Comparison of ENCODE assay signal across 24 cellular contexts in genomic region chr15:71155534-71155933, GRCh38. TPM values are rescaled to one million over a fixed set of nuclear protein-coding genes. Genes with fewer than 3 reads are reported as not detected.
DNase-seq lines count a peak whose midpoint lies in the region; ATAC-seq and TF ChIP-seq lines count a peak whose summit lies in the region.
"Had no signal": no experiment of that assay in that cellular context is flagged by ENCODE, and none has a peak within 500 bp of the region (broad histone marks: within the 10 kb centered on the region; RNA-seq: fewer than 3 reads in every experiment).

No MANE protein-coding gene starts in this region.

- TF ChIP-seq POLR2A in heart left ventricle (IDR thresholded peaks at IDR 0.05) (no peak), esophagus muscularis mucosa (IDR thresholded peaks at IDR 0.05; ENCODE audit: low read depth) (no peak)

- H3K27me3 ChIP-seq in heart left ventricle, result no peaks in the 10 kb centered on the region
- no peaks in the 10 kb centered on the region for H3K27me3 ChIP-seq in right atrium auricular region
- no peaks in the 10 kb centered on the region for H3K27me3 ChIP-seq in esophagus muscularis mucosa
- no peaks in the 10 kb centered on the region for H3K27me3 ChIP-seq in effector memory CD4-positive, alpha-beta T cell (replicated peaks; ENCODE audit: control insufficient read depth, insufficient read depth, low read length, poor library complexity, severe bottlenecking)
- H3K27me3 ChIP-seq: BE2C; BLaER1 treated with 17β-estradiol and CSF1 and Interleukin-3, amounts not matched to agents 10 nM and 100 nM had no signal

- ATAC-seq in heart left ventricle, result no peak
- no peak for ATAC-seq in left cardiac atrium
- no peak for ATAC-seq in Right ventricle myocardium inferior

- peaks cover 0 to 6% (median 0%) of the 10 kb centered on the region in 9 donors for H3K36me3 ChIP-seq in heart left ventricle
- H3K36me3 ChIP-seq in right atrium auricular region, result no peaks in the 10 kb centered on the region
- no peaks in the 10 kb centered on the region for H3K36me3 ChIP-seq in esophagus muscularis mucosa
- H3K36me3 ChIP-seq in effector memory CD4-positive, alpha-beta T cell (ENCODE audit: control insufficient read depth, insufficient read depth, low read length), result no peaks in the 10 kb centered on the region
- H3K36me3 ChIP-seq: BE2C; BLaER1 treated with 17β-estradiol and CSF1 and Interleukin-3, amounts not matched to agents 10 nM and 100 nM had no signal

- intact Hi-C loops in heart left ventricle (cut with DNase I) (loop anchor here in 1 of 10 donors (5.0 kb wide), 1 partner anchor 42 kb away; no protein-coding TSS in a partner anchor), left cardiac atrium (cut with DNase I) (no loop called here), Right ventricle myocardium inferior (cut with DNase I) (no loop called here), esophagus muscularis mucosa (cut with DNase I) (no loop called here)

- H3K4me1 ChIP-seq in heart left ventricle (peaks cover 0 to 44% (median 11%) of the 10 kb centered on the region in 12 donors), right atrium auricular region (peaks cover 0 to 33% of the 10 kb centered on the region in 2 donors), esophagus muscularis mucosa (peaks cover 3 to 12% (median 9%) of the 10 kb centered on the region in 4 donors)
- H3K4me1 ChIP-seq in effector memory CD4-positive, alpha-beta T cell (ENCODE audit: control insufficient read depth, insufficient read depth, low read length, poor library complexity, severe bottlenecking), result no peaks in the 10 kb centered on the region
- H3K4me1 ChIP-seq: BE2C; BLaER1 treated with 17β-estradiol and CSF1 and Interleukin-3, amounts not matched to agents 10 nM and 100 nM had no signal

- DNase-seq in heart left ventricle (no peak), left cardiac atrium (no peak), right atrium auricular region (ENCODE audit: low spot score) (no peak), Right ventricle myocardium inferior (ENCODE audit: missing footprints) (no peak), esophagus muscularis mucosa (ENCODE audit: extremely low spot score) (peak; percentile 75), SKM-1 treated with dmso at 0.1 percent for 144 hours (lab: John Stamatoyannopoulos, UW; ENCODE audit: unreplicated experiment) (no peak)
- no peak for DNase-seq in effector memory CD4-positive, alpha-beta T cell
- DNase-seq: 8988T; ACHN; AML-193; BE2C; Calu3; CD4-positive, alpha-beta T cell; CD8-positive, alpha-beta memory T cell; COR-L47; DMS53; DMS79 treated with DMSO at 0.1 percent for 48 hours; GF-D8; H7; HCEC 1CT had no signal

- H3K9me3 ChIP-seq in heart left ventricle (no peaks in the 10 kb centered on the region), right atrium auricular region (no peaks in the 10 kb centered on the region), esophagus muscularis mucosa (no peaks in the 10 kb centered on the region)
- H3K9me3 ChIP-seq in effector memory CD4-positive, alpha-beta T cell (ENCODE audit: control insufficient read depth, low read length), result no peaks in the 10 kb centered on the region
- H3K9me3 ChIP-seq: A549; BE2C; BLaER1 treated with 17β-estradiol and CSF1 and Interleukin-3, amounts not matched to agents 10 nM and 100 nM had no signal

- H3K27ac ChIP-seq in heart left ventricle, result peak overlapping the region in 7 of 12 donors; percentile 12 to 87 (median 70)
- peak overlapping the region; percentile 85 to 86 for H3K27ac ChIP-seq in right atrium auricular region
- no peak overlapping the region for H3K27ac ChIP-seq in esophagus muscularis mucosa (replicated peaks in 1 of 4)
- no peak overlapping the region for H3K27ac ChIP-seq in effector memory CD4-positive, alpha-beta T cell (ENCODE audit: insufficient read depth, low read length, poor library complexity, severe bottlenecking)
- H3K27ac ChIP-seq: A549; BLaER1 treated with 17β-estradiol and CSF1 and Interleukin-3, amounts not matched to agents 10 nM and 100 nM; GM23248 had no signal

- TF ChIP-seq EP300 in esophagus muscularis mucosa (IDR thresholded peaks at IDR 0.05), result no peak

- no peak overlapping the region for H3K4me3 ChIP-seq in heart left ventricle
- H3K4me3 ChIP-seq in right atrium auricular region, result no peak overlapping the region
- no peak overlapping the region for H3K4me3 ChIP-seq in esophagus muscularis mucosa
- no peak overlapping the region for H3K4me3 ChIP-seq in effector memory CD4-positive, alpha-beta T cell (ENCODE audit: insufficient read depth, low read depth, low read length, poor library complexity, severe bottlenecking)
- H3K4me3 ChIP-seq: A549; BLaER1 treated with 17β-estradiol and CSF1 and Interleukin-3, amounts not matched to agents 10 nM and 100 nM; GM23248 had no signal

- no peak for TF ChIP-seq CTCF in heart left ventricle (IDR thresholded peaks at IDR 0.05)
- no peak for TF ChIP-seq CTCF in right atrium auricular region (IDR thresholded peaks at IDR 0.05)
- TF ChIP-seq CTCF in esophagus muscularis mucosa (IDR thresholded peaks at IDR 0.05), result no peak

- 42 to 79% (median 60%) methylated on average over 2 of the region's 2 CpGs for WGBS in heart left ventricle, 4 donors
- WGBS in esophagus muscularis mucosa, result 100% methylated on average over 2 of the region's 2 CpGs

RNA-seq across cellular contexts. Expression of gene THSD4, which starts 40.3 kb away (rescaled TPM):
- total RNA-seq in heart left ventricle, result 100 to 1,000 TPM in 5 of 9 donors, 10 to 100 TPM in 4; 57.4 to 206 (median 104) TPM
- polyA plus RNA-seq in heart left ventricle, result 10 to 100 TPM; 32.6 to 42.4 TPM
- total RNA-seq in left cardiac atrium, result 10 to 100 TPM; 39.8 to 68.3 TPM
- 10 to 100 TPM; 41.2 to 85.3 TPM for total RNA-seq in right atrium auricular region
- 73.1 TPM for total RNA-seq in Right ventricle myocardium inferior
- 1 to 10 TPM; 3.2 to 6.6 (median 5.6) TPM for total RNA-seq in esophagus muscularis mucosa
- total RNA-seq: CD4-positive, alpha-beta T cell; CD8-positive, alpha-beta memory T cell had no signal
- polyA plus RNA-seq: CD14-positive monocyte; CD8-positive, alpha-beta memory T cell had no signal

Comparison
In these comparisons a context has a peak if more than half of its experiments do, and no peak if none do; other contexts are left out.
1. H3K27ac ChIP-seq: peak in heart left ventricle (7 of 12) and right atrium auricular region (2 of 2); none in esophagus muscularis mucosa (0 of 4) and effector memory CD4-positive, alpha-beta T cell (single experiment).